In the genomic region with DNA sequence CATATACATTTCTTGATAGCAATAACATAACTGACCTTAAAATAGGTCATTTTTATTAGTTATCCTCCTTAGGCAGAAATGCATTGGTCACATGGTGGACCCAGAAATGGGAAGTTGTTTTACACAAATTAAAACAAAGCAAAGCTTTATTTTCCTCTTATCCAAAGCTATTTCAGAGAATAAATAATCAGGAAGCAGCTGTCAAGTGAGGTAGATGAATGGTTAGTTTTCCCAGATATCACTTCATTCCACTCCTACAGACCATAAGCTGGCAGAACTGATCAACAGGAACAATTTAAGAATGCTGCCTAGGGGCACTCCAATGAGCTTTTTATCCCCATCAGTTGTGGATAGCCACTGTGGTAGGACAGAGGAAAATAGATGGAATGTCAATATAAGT, we compare ENCODE assay signal across 38 cellular contexts. TPM values are rescaled to one million over a fixed set of nuclear protein-coding genes. Genes with fewer than 3 reads are reported as not detected.
"Had no signal": no experiment of that assay in that cellular context is flagged by ENCODE, and none has a peak within 500 bp of the region (broad histone marks: within the 10 kb centered on the region; RNA-seq: fewer than 3 reads in every experiment).

No MANE protein-coding gene starts in this region.

- DNase-seq: activated B cell treated with CpG ODN at 0.5 μM for 24 hours; activated CD4-positive, alpha-beta memory T cell treated with anti-CD3 and anti-CD28 coated beads for 36 hours; activated CD4-positive, alpha-beta T cell treated with anti-CD3 and anti-CD28 coated beads for 4 hours; activated CD4-positive, alpha-beta T cell treated with anti-CD3 and anti-CD28 coated beads, Interleukin-2, amount 10 ng/mL, durations not matched to agents 24 days and 14 days; activated CD4-positive, alpha-beta T cell treated with anti-CD3 and anti-CD28 coated beads, Interleukin-2, amount 50 U/mL, for 1 hour; activated CD4-positive, alpha-beta T cell treated with anti-CD3 and anti-CD28 coated beads, Interleukin-2, amount 50 U/mL, for 4 hours; activated CD4-positive, CD25-positive, alpha-beta regulatory T cell treated with anti-CD3 and anti-CD28 coated beads, Interleukin-2, amount 50 U/mL, for 72 hours; activated CD8-positive, alpha-beta memory T cell treated with anti-CD3 and anti-CD28 coated beads for 24 hours; activated CD8-positive, alpha-beta memory T cell treated with anti-CD3 and anti-CD28 coated beads, Interleukin-2, amount 10 ng/mL, durations not matched to agents 7 days and 5 days; activated CD8-positive, alpha-beta memory T cell treated with anti-CD3 and anti-CD28 coated beads, Interleukin-2, amount 50 U/mL, for 48 hours; activated CD8-positive, alpha-beta T cell treated with anti-CD3 and anti-CD28 coated beads, Interleukin-2, amount 10 ng/mL, durations not matched to agents 7 days and 5 days; activated effector memory CD4-positive, alpha-beta T cell treated with Interleukin-2 at 50 U/mL for 16 hours; activated gamma-delta T cell; activated naive CD4-positive, alpha-beta T cell treated with anti-CD3 and anti-CD28 coated beads, Interleukin-2, amount 10 ng/mL, durations not matched to agents 7 days and 5 days; activated naive CD4-positive, alpha-beta T cell treated with Interleukin-2 at 50 U/mL for 16 hours; activated naive CD8-positive, alpha-beta T cell treated with anti-CD3 and anti-CD28 coated beads, Interleukin-2, amount 10 ng/mL, durations not matched to agents 7 days and 5 days; activated naive CD8-positive, alpha-beta T cell treated with anti-CD3 and anti-CD28 coated beads, Interleukin-2, amount 50 U/mL, for 24 hours; activated T-cell treated with anti-CD3 and anti-CD28 coated beads, Interleukin-2, amount 50 U/mL, for 24 hours; activated T-cell treated with anti-CD3 and anti-CD28 coated beads, Interleukin-2, amount 50 U/mL, for 48 hours; amygdala; anterior cingulate cortex; caudate nucleus; cerebellar nuclear complex; T-helper 1 cell; T-helper 2 cell; T-helper 9 cell had no signal

- H3K27ac Mint-ChIP-seq: activated B cell treated with CpG ODN at 0.5 μM for 24 hours; activated CD4-positive, alpha-beta memory T cell treated with anti-CD3 and anti-CD28 coated beads for 36 hours; activated CD4-positive, alpha-beta T cell treated with anti-CD3 and anti-CD28 coated beads, Interleukin-2, amount 10 ng/mL, durations not matched to agents 24 days and 14 days; activated CD8-positive, alpha-beta memory T cell treated with anti-CD3 and anti-CD28 coated beads, Interleukin-2, amount 10 ng/mL, durations not matched to agents 7 days and 5 days; activated CD8-positive, alpha-beta T cell treated with anti-CD3 and anti-CD28 coated beads, Interleukin-2, amount 10 ng/mL, durations not matched to agents 7 days and 5 days; activated naive CD4-positive, alpha-beta T cell treated with anti-CD3 and anti-CD28 coated beads, Interleukin-2, amount 10 ng/mL, durations not matched to agents 7 days and 5 days; activated naive CD4-positive, alpha-beta T cell treated with anti-CD3 and anti-CD28 coated beads, Interleukin-2, amount 50 U/mL, for 24 hours; activated naive CD8-positive, alpha-beta T cell; activated naive CD8-positive, alpha-beta T cell treated with anti-CD3 and anti-CD28 coated beads, Interleukin-2, amount 10 ng/mL, durations not matched to agents 7 days and 5 days; activated naive CD8-positive, alpha-beta T cell treated with anti-CD3 and anti-CD28 coated beads, Interleukin-2, amount 50 U/mL, for 24 hours; activated T-cell treated with anti-CD3 and anti-CD28 coated beads, Interleukin-2, amount 50 U/mL, for 24 hours; activated T-helper 2 cell treated with anti-CD3 and anti-CD28 coated beads, Interferon-gamma antibody, Interleukin-2, Interleukin-4, amounts not matched to agents 10 μg/mL and 5 μg/mL and 100 μg/mL, durations not matched to agents 14 hours and 24 hours and 36 hours; brain; T-helper 1 cell treated with Interleukin-12 subunit alpha and Interleukin-12 subunit beta and Interleukin-4 antibody, amounts not matched to agents 30 μg/mL and 1 μg/mL, for 36 hours; T-helper 2 cell treated with Interferon-gamma antibody and Interleukin-4, amounts not matched to agents 5 μg/mL and 100 μg/mL, for 36 hours had no signal

- H3K27ac ChIP-seq: ascending aorta, cardiac muscle cell, VCaP had no signal

- H3K36me3 Mint-ChIP-seq: activated CD4-positive, alpha-beta memory T cell treated with anti-CD3 and anti-CD28 coated beads for 36 hours; activated CD8-positive, alpha-beta memory T cell treated with anti-CD3 and anti-CD28 coated beads, Interleukin-2, amount 10 ng/mL, durations not matched to agents 7 days and 5 days; activated naive CD4-positive, alpha-beta T cell treated with anti-CD3 and anti-CD28 coated beads, Interleukin-2, amount 10 ng/mL, durations not matched to agents 7 days and 5 days; activated naive CD4-positive, alpha-beta T cell treated with anti-CD3 and anti-CD28 coated beads, Interleukin-2, amount 50 U/mL, for 24 hours; activated naive CD8-positive, alpha-beta T cell; activated naive CD8-positive, alpha-beta T cell treated with anti-CD3 and anti-CD28 coated beads, Interleukin-2, amount 10 ng/mL, durations not matched to agents 7 days and 5 days; brain had no signal

- H3K4me3 ChIP-seq: ascending aorta, cardiac muscle cell had no signal

- H3K4me1 Mint-ChIP-seq: activated B cell treated with CpG ODN at 0.5 μM for 24 hours; activated naive CD4-positive, alpha-beta T cell treated with anti-CD3 and anti-CD28 coated beads, Interleukin-2, amount 10 ng/mL, durations not matched to agents 7 days and 5 days; activated naive CD8-positive, alpha-beta T cell treated with anti-CD3 and anti-CD28 coated beads, Interleukin-2, amount 50 U/mL, for 24 hours had no signal

- H3K36me3 ChIP-seq: ascending aorta, cardiac muscle cell had no signal

- H3K4me1 ChIP-seq: ascending aorta had no signal

- H3K27me3 ChIP-seq: ascending aorta had no signal

- H3K27me3 Mint-ChIP-seq: activated naive CD4-positive, alpha-beta T cell treated with anti-CD3 and anti-CD28 coated beads, Interleukin-2, amount 50 U/mL, for 24 hours; activated naive CD8-positive, alpha-beta T cell treated with anti-CD3 and anti-CD28 coated beads, Interleukin-2, amount 50 U/mL, for 24 hours had no signal

- H3K9me3 Mint-ChIP-seq: activated B cell treated with CpG ODN at 0.5 μM for 24 hours; activated CD4-positive, alpha-beta memory T cell treated with anti-CD3 and anti-CD28 coated beads for 36 hours; activated CD4-positive, alpha-beta T cell treated with anti-CD3 and anti-CD28 coated beads, Interleukin-2, amount 10 ng/mL, durations not matched to agents 24 days and 14 days; activated naive CD4-positive, alpha-beta T cell treated with anti-CD3 and anti-CD28 coated beads, Interleukin-2, amount 10 ng/mL, durations not matched to agents 7 days and 5 days; activated naive CD4-positive, alpha-beta T cell treated with anti-CD3 and anti-CD28 coated beads, Interleukin-2, amount 50 U/mL, for 24 hours; activated naive CD8-positive, alpha-beta T cell treated with anti-CD3 and anti-CD28 coated beads, Interleukin-2, amount 10 ng/mL, durations not matched to agents 7 days and 5 days; activated naive CD8-positive, alpha-beta T cell treated with anti-CD3 and anti-CD28 coated beads, Interleukin-2, amount 50 U/mL, for 24 hours; activated T-cell treated with anti-CD3 and anti-CD28 coated beads, Interleukin-2, amount 50 U/mL, for 24 hours; activated T-helper 2 cell treated with anti-CD3 and anti-CD28 coated beads, Interferon-gamma antibody, Interleukin-2, Interleukin-4, amounts not matched to agents 10 μg/mL and 5 μg/mL and 100 μg/mL, durations not matched to agents 14 hours and 24 hours and 36 hours; central memory CD8-positive, alpha-beta T cell; T-helper 1 cell treated with Interleukin-12 subunit alpha and Interleukin-12 subunit beta and Interleukin-4 antibody, amounts not matched to agents 30 μg/mL and 1 μg/mL, for 36 hours; T-helper 2 cell treated with Interferon-gamma antibody and Interleukin-4, amounts not matched to agents 5 μg/mL and 100 μg/mL, for 36 hours had no signal

- H3K9me3 ChIP-seq: ascending aorta had no signal

- H3K4me3 Mint-ChIP-seq: activated B cell treated with CpG ODN at 0.5 μM for 24 hours; activated CD4-positive, alpha-beta memory T cell treated with anti-CD3 and anti-CD28 coated beads for 36 hours; activated CD4-positive, alpha-beta T cell treated with anti-CD3 and anti-CD28 coated beads, Interleukin-2, amount 10 ng/mL, durations not matched to agents 24 days and 14 days; activated CD8-positive, alpha-beta memory T cell treated with anti-CD3 and anti-CD28 coated beads, Interleukin-2, amount 10 ng/mL, durations not matched to agents 7 days and 5 days; activated CD8-positive, alpha-beta T cell treated with anti-CD3 and anti-CD28 coated beads, Interleukin-2, amount 10 ng/mL, durations not matched to agents 7 days and 5 days; activated naive CD4-positive, alpha-beta T cell treated with anti-CD3 and anti-CD28 coated beads, Interleukin-2, amount 10 ng/mL, durations not matched to agents 7 days and 5 days; activated naive CD4-positive, alpha-beta T cell treated with anti-CD3 and anti-CD28 coated beads, Interleukin-2, amount 50 U/mL, for 24 hours; activated naive CD8-positive, alpha-beta T cell; activated naive CD8-positive, alpha-beta T cell treated with anti-CD3 and anti-CD28 coated beads, Interleukin-2, amount 10 ng/mL, durations not matched to agents 7 days and 5 days; activated naive CD8-positive, alpha-beta T cell treated with anti-CD3 and anti-CD28 coated beads, Interleukin-2, amount 50 U/mL, for 24 hours; activated T-cell treated with anti-CD3 and anti-CD28 coated beads, Interleukin-2, amount 50 U/mL, for 24 hours; brain; central memory CD8-positive, alpha-beta T cell; T-helper 1 cell treated with Interleukin-12 subunit alpha and Interleukin-12 subunit beta and Interleukin-4 antibody, amounts not matched to agents 30 μg/mL and 1 μg/mL, for 36 hours; T-helper 2 cell treated with Interferon-gamma antibody and Interleukin-4, amounts not matched to agents 5 μg/mL and 100 μg/mL, for 36 hours had no signal

RNA-seq across cellular contexts. Expression of gene OLIG1, which starts 16.0 kb away (rescaled TPM):
- total RNA-seq: activated B cell treated with CpG ODN at 0.5 μM for 24 hours; activated CD4-positive, alpha-beta memory T cell treated with anti-CD3 and anti-CD28 coated beads for 36 hours; activated CD4-positive, alpha-beta T cell treated with anti-CD3 and anti-CD28 coated beads, Interleukin-2, amount 10 ng/mL, durations not matched to agents 24 days and 14 days; activated CD8-positive, alpha-beta memory T cell treated with anti-CD3 and anti-CD28 coated beads, Interleukin-2, amount 10 ng/mL, durations not matched to agents 7 days and 5 days; activated CD8-positive, alpha-beta T cell treated with anti-CD3 and anti-CD28 coated beads, Interleukin-2, amount 10 ng/mL, durations not matched to agents 7 days and 5 days; activated naive CD8-positive, alpha-beta T cell treated with anti-CD3 and anti-CD28 coated beads, Interleukin-2, amount 10 ng/mL, durations not matched to agents 7 days and 5 days; ascending aorta; bronchial epithelial cell; cardiac muscle cell; chondrocyte had no signal

RNA-seq across cellular contexts. Expression of gene OLIG2, which starts 28.3 kb away (rescaled TPM):
- total RNA-seq: activated B cell treated with CpG ODN at 0.5 μM for 24 hours; activated CD4-positive, alpha-beta memory T cell treated with anti-CD3 and anti-CD28 coated beads for 36 hours; activated CD4-positive, alpha-beta T cell treated with anti-CD3 and anti-CD28 coated beads, Interleukin-2, amount 10 ng/mL, durations not matched to agents 24 days and 14 days; activated CD8-positive, alpha-beta memory T cell treated with anti-CD3 and anti-CD28 coated beads, Interleukin-2, amount 10 ng/mL, durations not matched to agents 7 days and 5 days; activated CD8-positive, alpha-beta T cell treated with anti-CD3 and anti-CD28 coated beads, Interleukin-2, amount 10 ng/mL, durations not matched to agents 7 days and 5 days; activated naive CD8-positive, alpha-beta T cell treated with anti-CD3 and anti-CD28 coated beads, Interleukin-2, amount 10 ng/mL, durations not matched to agents 7 days and 5 days; activated T-helper 2 cell treated with anti-CD3 and anti-CD28 coated beads, Interferon-gamma antibody, Interleukin-2, Interleukin-4, amounts not matched to agents 10 μg/mL and 5 μg/mL and 100 μg/mL, durations not matched to agents 14 hours and 24 hours and 36 hours; ascending aorta; bronchial epithelial cell had no signal
